2 cellular contexts compared by ENCODE assay signal in genomic region chr6:81561731-81562130, GRCh38.
TF ChIP-seq lines count a peak whose summit lies in the region.

No MANE protein-coding gene starts in this region.

TF ChIP-seq in A549, 52 proteins besides CTCF, POLR2A, EP300 and RAD21 (continued from another document):
- TF ChIP-seq BHLHE40 (IDR thresholded peaks at IDR 0.05; ENCODE audit: low read depth, low read length) (no peak), RARB (CRISPR knock-in tag; IDR thresholded peaks at IDR 0.05) (no peak), CBX8 (IDR thresholded peaks at IDR 0.05) (no peak), ZSCAN20 (CRISPR knock-in tag; IDR thresholded peaks at IDR 0.05) (no peak), HMGXB4 (CRISPR knock-in tag; IDR thresholded peaks at IDR 0.05; ENCODE audit: borderline replicate concordance) (no peak), TP53 (CRISPR knock-in tag; IDR thresholded peaks at IDR 0.05) (no peak), NR3C1 (IDR thresholded peaks at IDR 0.05) (no peak), E2F6 (IDR thresholded peaks at IDR 0.05; ENCODE audit: borderline replicate concordance, low read depth) (no peak), HES2 (IDR thresholded peaks at IDR 0.05) (no peak), RCOR1 (IDR thresholded peaks at IDR 0.05; ENCODE audit: low read depth, low read length) (no peak), ESRRA (IDR thresholded peaks at IDR 0.05; ENCODE audit: borderline replicate concordance, low read length) (no peak), MYC (IDR thresholded peaks at IDR 0.05; ENCODE audit: borderline replicate concordance, low read length) (no peak), CBX2 (IDR thresholded peaks at IDR 0.05; ENCODE audit: borderline replicate concordance, low read depth) (no peak), HEYL (CRISPR knock-in tag; IDR thresholded peaks at IDR 0.05) (no peak), CHD4 (IDR thresholded peaks at IDR 0.05; ENCODE audit: borderline replicate concordance) (no peak), ELK1 (IDR thresholded peaks at IDR 0.05; ENCODE audit: low read depth, low read length) (no peak), MAX (IDR thresholded peaks at IDR 0.05) (no peak), ZC3H11A (IDR thresholded peaks at IDR 0.05) (no peak)

TF ChIP-seq in IMR-90, 13 proteins besides CTCF, POLR2A, EP300 and RAD21 (continued from another document):
- TF ChIP-seq MXI1 (IDR thresholded peaks at IDR 0.05; ENCODE audit: borderline replicate concordance, low read depth, low read length) (no peak), ELK1 (IDR thresholded peaks at IDR 0.05; ENCODE audit: borderline replicate concordance, low read depth, low read length) (no peak), MAZ (IDR thresholded peaks at IDR 0.05; ENCODE audit: borderline replicate concordance, low read depth, low read length) (no peak)
